Comparison of ENCODE assay signal across 21 cellular contexts in the genomic region with DNA sequence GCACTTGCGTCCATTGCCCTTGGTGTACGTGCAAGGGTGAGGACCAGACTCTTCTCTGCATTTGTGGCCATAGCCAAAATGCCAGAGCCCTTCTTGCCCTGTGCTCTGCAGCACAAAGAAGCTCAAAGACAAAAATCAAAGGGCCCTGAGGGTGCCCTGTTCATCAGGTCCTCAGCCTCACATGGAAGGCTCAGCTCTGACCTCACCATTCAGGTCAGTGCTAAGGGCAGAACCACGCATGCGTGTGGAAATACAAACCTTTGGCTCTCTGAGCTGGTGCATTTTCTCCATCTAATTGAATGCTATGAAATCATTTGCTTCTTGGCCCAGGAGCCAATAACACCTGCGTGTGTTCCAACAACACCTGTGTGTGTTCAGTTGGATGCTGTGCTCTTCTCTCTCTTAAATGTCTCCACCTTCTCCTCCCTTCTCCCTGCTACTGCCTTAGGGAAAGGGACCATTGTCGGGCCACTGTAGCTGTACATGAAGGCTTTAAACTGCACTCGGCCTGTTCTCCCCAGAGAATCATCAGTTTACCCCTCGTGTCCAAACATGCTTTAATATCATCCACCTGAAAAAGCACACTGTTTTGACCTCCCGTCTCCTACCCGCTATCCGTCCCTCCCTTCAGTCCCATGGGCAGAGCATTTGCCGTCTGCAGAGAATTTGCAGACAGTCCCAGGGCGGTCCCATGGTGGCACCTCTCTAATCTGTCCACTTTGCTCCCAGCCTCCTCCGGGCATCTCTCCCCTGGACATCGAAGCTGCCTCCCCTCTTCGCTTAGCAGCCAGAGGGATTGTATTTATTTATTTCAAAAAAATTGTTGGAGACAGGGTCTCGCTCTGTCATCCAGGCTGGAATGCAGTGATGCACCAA.
DNase-seq lines count a peak whose midpoint lies in the region; ATAC-seq and TF ChIP-seq lines count a peak whose summit lies in the region.
"Had no signal": no experiment of that assay in that cellular context is flagged by ENCODE, and none has a peak within 500 bp of the region (broad histone marks: within the 10 kb centered on the region; RNA-seq: fewer than 3 reads in every experiment).

No MANE protein-coding gene starts in this region.

- no peaks in the 10 kb centered on the region for H3K4me1 ChIP-seq in right cardiac atrium (ENCODE audit: control insufficient read depth, insufficient read depth, low read length)
- H3K4me1 ChIP-seq in upper lobe of right lung: peaks cover 15% of the 10 kb centered on the region

- intact Hi-C loops in cardiac septum (cut with DNase I) (no loop called here), right cardiac atrium (cut with DNase I) (no loop called here), upper lobe of right lung (cut with DNase I) (loop anchor here (10.0 kb wide), 1 partner anchor 122 kb away; no protein-coding TSS in a partner anchor)

- no peaks in the 10 kb centered on the region for H3K9me3 ChIP-seq in right cardiac atrium (ENCODE audit: control insufficient read depth, low read length)
- H3K9me3 ChIP-seq in upper lobe of right lung: no peaks in the 10 kb centered on the region
- H3K9me3 ChIP-seq in WERI-Rb-1 (ENCODE audit: severe bottlenecking): no peaks in the 10 kb centered on the region

- TF ChIP-seq CTCF in upper lobe of right lung (IDR thresholded peaks at IDR 0.05) (no peak), WERI-Rb-1 (IDR thresholded peaks at IDR 0.05; ENCODE audit: low read depth, low read length) (no peak)

- WGBS in right cardiac atrium: 94% methylated on average over 17 of the region's 17 CpGs

- H3K27me3 ChIP-seq in right cardiac atrium (ENCODE audit: control insufficient read depth, insufficient read depth) (no peaks in the 10 kb centered on the region), upper lobe of right lung (no peaks in the 10 kb centered on the region), WERI-Rb-1 (ENCODE audit: insufficient read depth, low read depth, severe bottlenecking) (no peaks in the 10 kb centered on the region)

- peaks cover 63% of the 10 kb centered on the region for H3K36me3 ChIP-seq in upper lobe of right lung
- no peaks in the 10 kb centered on the region for H3K36me3 ChIP-seq in WERI-Rb-1

- H3K27ac ChIP-seq in right cardiac atrium (ENCODE audit: low read length): no peak overlapping the region
- peak overlapping the region; percentile 16 for H3K27ac ChIP-seq in caudate nucleus (ENCODE audit: low read depth, low read length)
- H3K27ac ChIP-seq in upper lobe of right lung: no peak overlapping the region
- H3K27ac ChIP-seq in WERI-Rb-1: no peak overlapping the region

- DNase-seq in cardiac septum (ENCODE audit: low spot score): peak; percentile 17
- DNase-seq in right cardiac atrium: no peak
- no peak for DNase-seq in caudate nucleus (lab: John Stamatoyannopoulos, UW)
- DNase-seq in mesenteric fat pad (ENCODE audit: low spot score): peak; percentile 74
- DNase-seq in upper lobe of right lung: peak; percentile 27
- no peak for DNase-seq in NCI-H1417 treated with DMSO at 0.1 percent for 48 hours (lab: John Stamatoyannopoulos, UW)
- no peak for DNase-seq in WERI-Rb-1
- DNase-seq: CD8-positive, alpha-beta T cell; DMS79 treated with DMSO at 0.1 percent for 48 hours; GF-D8; GOT3; HCEC 1CT; NCI-H1092; NCI-H1436; NCI-H187; NCI-H2081 treated with DMSO at 0.1 percent for 48 hours; NCI-H2171; NCI-H345; NCI-H510A treated with DMSO at 0.1 percent for 48 hours; PC-3; SHP77 treated with DMSO at 0.1 percent for 48 hours had no signal

- no peak overlapping the region for H3K4me3 ChIP-seq in right cardiac atrium (ENCODE audit: low read length)
- H3K4me3 ChIP-seq in upper lobe of right lung: no peak overlapping the region
- H3K4me3 ChIP-seq in WERI-Rb-1 (ENCODE audit: low read depth, low read length): no peak overlapping the region

- ATAC-seq in right cardiac atrium (no peak), upper lobe of right lung (no peak)
- ATAC-seq: CD8-positive, alpha-beta T cell; PC-3 had no signal

Comparison
In these comparisons a context has a peak if more than half of its experiments do, and no peak if none do; other contexts are left out.
1. DNase-seq: peak in cardiac septum (single experiment), mesenteric fat pad (single experiment) and upper lobe of right lung (single experiment); none in right cardiac atrium (0 of 3), caudate nucleus (0 of 61), NCI-H1417 treated with DMSO at 0.1 percent for 48 hours (single experiment) and WERI-Rb-1 (single experiment).